1 cellular context compared by ENCODE assay signal in the genomic region with DNA sequence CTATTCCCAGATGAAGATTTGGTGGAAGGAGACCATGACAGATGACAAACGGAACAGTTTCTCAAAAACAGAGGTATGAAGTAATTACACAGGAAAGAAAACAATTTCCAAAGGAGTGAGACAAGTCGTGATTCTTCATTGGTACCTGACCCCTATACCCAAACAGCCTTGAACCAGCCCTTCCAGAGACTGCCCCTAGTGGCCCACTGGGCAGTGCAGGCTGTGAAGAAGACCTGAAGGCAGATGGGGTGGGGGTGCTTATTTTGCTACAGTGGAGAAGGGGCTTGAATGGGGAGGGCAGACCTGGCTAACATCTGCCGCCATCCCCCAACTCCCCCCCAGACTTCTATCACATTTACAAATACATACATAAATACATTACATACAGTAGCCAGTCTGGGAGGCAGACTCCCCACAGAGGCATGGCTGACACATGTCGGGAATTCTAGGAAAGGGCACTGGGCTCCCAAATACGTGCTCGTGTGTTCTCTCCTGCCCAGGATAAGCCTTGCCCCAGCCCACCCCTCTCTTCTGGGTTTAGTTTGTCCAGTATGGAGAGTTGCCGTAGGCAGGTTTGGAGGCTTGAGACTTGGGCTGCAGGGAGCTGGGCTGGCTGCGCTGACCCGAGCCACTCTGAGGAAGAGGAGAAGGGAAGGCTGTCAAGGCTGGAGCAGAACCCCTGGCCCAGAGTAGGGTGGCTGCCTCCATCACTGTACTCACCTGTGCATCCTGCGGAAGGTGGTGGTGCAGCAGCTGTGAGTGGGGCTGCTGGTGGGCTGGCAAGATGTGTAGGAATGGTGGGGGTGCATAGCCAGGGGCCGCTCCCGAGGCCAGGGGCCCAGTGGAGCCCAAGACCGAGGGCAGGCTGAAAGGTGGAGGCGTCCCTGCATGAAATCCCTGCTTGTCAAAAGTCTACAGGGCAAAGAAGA.
TF ChIP-seq lines count a peak whose summit lies in the region.

No MANE protein-coding gene starts in this region.

TF ChIP-seq in HEK293, 187 proteins besides CTCF, POLR2A, EP300 and RAD21 (continued from another document):
- TF ChIP-seq ZNF354C (tag by site-specific recombination; IDR thresholded peaks at IDR 0.05; ENCODE audit: borderline replicate concordance, low read depth) (no peak), ZXDB (tag by site-specific recombination; IDR thresholded peaks at IDR 0.05) (no peak), ZNF239 (tag by site-specific recombination; IDR thresholded peaks at IDR 0.05) (no peak), ZFP3 (tag by site-specific recombination; IDR thresholded peaks at IDR 0.05; ENCODE audit: low read depth) (no peak)
